Comparison of ENCODE assay signal across 8 cellular contexts in genomic region chr1:220272047-220272840, GRCh38. TPM values are rescaled to one million over a fixed set of nuclear protein-coding genes. Genes with fewer than 3 reads are reported as not detected.
DNase-seq lines count a peak whose midpoint lies in the region; ATAC-seq, FAIRE-seq and TF ChIP-seq lines count a peak whose summit lies in the region.

TSS of gene RAB3GAP2 (minus strand) at chr1:220272453. CDS start at chr1:220272337, 116 bp downstream.

- intact Hi-C loops in Caco-2 (cut with micrococcal nuclease; ENCODE audit: unreplicated experiment), result loop anchor here (1.0 to 5.0 kb wide), 2 partner anchors 54 to 420 kb away; partner anchors contain the start of gene C1orf115

- in situ Hi-C loops in endometrial microvascular endothelial cells (cut with HindIII; ENCODE audit: inconsistent ontology term, low pct_unique_long_range_greater_than_20kb, low sequenced_read_pairs), result no loop called here

- CTCF ChIA-PET in Caco-2 (lab: Charles Lee), result interaction anchor here (0.6 to 1.1 kb wide), 2 partner anchors 54 to 461 kb away, joined by 3 read pairs; no protein-coding TSS in a partner anchor

- ATAC-seq in GM21381 (IDR thresholded peaks at IDR 0.05; ENCODE audit: unreplicated experiment), result peak; percentile 97

- H3K36me3 ChIP-seq in Caco-2 (ENCODE audit: control insufficient read depth, insufficient read depth, low read length), result no peaks in the 10 kb centered on the region

- H3K27me3 Mint-ChIP-seq in Caco-2 (ENCODE audit: insufficient read depth, unreplicated experiment), result peaks cover 11% of the 10 kb centered on the region

- BruUV-seq in Caco-2 (replicated peaks; lab: Mats Ljungman, UMichigan), result no TSS peak

- no peaks in the 10 kb centered on the region for H3K9me3 Mint-ChIP-seq in Caco-2 (ENCODE audit: unreplicated experiment)

- no peak for TF ChIP-seq CTCF in Caco-2 (IDR thresholded peaks at IDR 0.05; ENCODE audit: insufficient read depth in 1 of 2, low read depth in 1 of 2, low read length in 1 of 2, severe bottlenecking in 1 of 2, unreplicated experiment in 1 of 2)

- peak; percentile 79 for FAIRE-seq in HTR-8/SVneo (lab: Jason Lieb, UNC)

- peak within 1 kb of the TSS; percentile 89 for H3K4me3 ChIP-seq in Caco-2 (ENCODE audit: low read depth, low read length)

- no peaks in the 10 kb centered on the region for H3K27me3 ChIP-seq in Caco-2 (replicated peaks; ENCODE audit: control insufficient read depth, insufficient read depth, low read length)

- H3K4me1 ChIP-seq in Caco-2, result peaks cover 7% of the 10 kb centered on the region

- DNase-seq in Caco-2, result peak; percentile 96 to 98
- DNase-seq in HTR-8/SVneo (ENCODE audit: insufficient read length, low spot score), result peak; percentile 98
- peak; percentile 91 for DNase-seq in NOMO-1 treated with DMSO at 0.1 percent for 48 hours (lab: John Stamatoyannopoulos, UW; ENCODE audit: unreplicated experiment)
- DNase-seq in activated CD8-positive, alpha-beta memory T cell treated with anti-CD3 and anti-CD28 coated beads for 4 hours (ENCODE audit: low read depth in 2 of 2), result peak; percentile 94
- peak; percentile 98 for DNase-seq in mesenteric fat pad (ENCODE audit: low spot score)
- peak; percentile 93 for DNase-seq in stimulated activated CD8-positive, alpha-beta memory T cell treated with anti-CD3 and anti-CD28 coated beads, Interleukin-15, amount 100 ng/mL, for 24 hours (ENCODE audit: low read depth)

- H3K9me3 ChIP-seq in Caco-2, result no peaks in the 10 kb centered on the region

- no peak within 1 kb of the TSS for H3K4me3 Mint-ChIP-seq in Caco-2 (ENCODE audit: unreplicated experiment)

- peaks cover 6% of the 10 kb centered on the region for H3K4me1 Mint-ChIP-seq in Caco-2 (ENCODE audit: low read depth, unreplicated experiment)

- H3K27ac Mint-ChIP-seq in Caco-2 (ENCODE audit: unreplicated experiment), result no peak within 1 kb of the TSS

- POLR2A ChIA-PET in Caco-2 (lab: Charles Lee), result interaction anchor here (0.5 to 1.1 kb wide), 7 partner anchors 9 to 477 kb away, joined by 3 to 6 read pairs (median 4); no protein-coding TSS in a partner anchor

- peaks cover 5% of the 10 kb centered on the region for H3K36me3 Mint-ChIP-seq in Caco-2 (ENCODE audit: insufficient read depth, unreplicated experiment)

RNA-seq across cellular contexts. Expression of gene RAB3GAP2, which starts in this region (rescaled TPM):
- total RNA-seq in Caco-2 (2022), result 41.1 and 47.0 TPM in 2 replicates
- total RNA-seq in endometrial microvascular endothelial cells (ENCODE audit: inconsistent ontology term), result 29.3 TPM
- total RNA-seq in mesenteric fat pad, result 48.8 TPM

Comparison
In these comparisons a context has a peak if more than half of its experiments do, and no peak if none do; other contexts are left out.
1. Peak in every context shown above with its lines: DNase-seq, ATAC-seq and H3K4me3 ChIP-seq.